Comparison of ENCODE assay signal across 23 cellular contexts in genomic region chr4:68987007-68987406, GRCh38. TPM values are rescaled to one million over a fixed set of nuclear protein-coding genes. Genes with fewer than 3 reads are reported as not detected.
DNase-seq lines count a peak whose midpoint lies in the region; ATAC-seq lines count a peak whose summit lies in the region.
"Had no signal": no experiment of that assay in that cellular context is flagged by ENCODE, and none has a peak within 500 bp of the region (broad histone marks: within the 10 kb centered on the region; RNA-seq: fewer than 3 reads in every experiment).

No MANE protein-coding gene starts in this region.

- no peak for DNase-seq in kidney tubule cell (ENCODE audit: low spot score)
- DNase-seq in central memory CD4-positive, alpha-beta T cell = no peak
- DNase-seq in occipital lobe (lab: John Stamatoyannopoulos, UW) = no peak
- DNase-seq: activated CD8-positive, alpha-beta T cell treated with anti-CD3 and anti-CD28 coated beads for 36 hours; activated T-cell treated with anti-CD3 and anti-CD28 coated beads, Interleukin-2, amount 50 U/mL, for 4 hours; naive thymus-derived CD8-positive, alpha-beta T cell; NCI-H1092; NCI-H526; OCI-M1; SHP77; stomach; T-helper 1 cell; upper lobe of right lung; WERI-Rb-1 had no signal

- peak; percentile 80 for ATAC-seq in GM18508 (IDR thresholded peaks at IDR 0.05; ENCODE audit: insufficient read depth, unreplicated experiment)
- ATAC-seq in GM19463 (IDR thresholded peaks at IDR 0.05; ENCODE audit: unreplicated experiment) = peak; percentile 87
- peak; percentile 54 for ATAC-seq in HG02870 (IDR thresholded peaks at IDR 0.05; ENCODE audit: unreplicated experiment)
- peak; percentile 71 for ATAC-seq in HG03460 (IDR thresholded peaks at IDR 0.05; ENCODE audit: unreplicated experiment)
- no peak for ATAC-seq in GM21515 (IDR thresholded peaks at IDR 0.05; ENCODE audit: unreplicated experiment)
- ATAC-seq: A549; activated CD8-positive, alpha-beta T cell treated with anti-CD3 and anti-CD28 coated beads for 36 hours; activated T-cell treated with anti-CD3 and anti-CD28 coated beads, Interleukin-2, amount 50 U/mL, for 4 hours; naive thymus-derived CD8-positive, alpha-beta T cell; upper lobe of right lung had no signal

RNA-seq across cellular contexts. Expression of gene UGT2A3, which starts 35.4 kb away (rescaled TPM):
- under 0.01 TPM for total RNA-seq in occipital lobe
- total RNA-seq: activated CD8-positive, alpha-beta T cell treated with anti-CD3 and anti-CD28 coated beads for 36 hours; astrocyte; H1; naive thymus-derived CD8-positive, alpha-beta T cell; skeletal muscle tissue; upper lobe of right lung had no signal
